Comparison of ENCODE assay signal across 31 cellular contexts in genomic region chr1:88883156-88883555, GRCh38. TPM values are rescaled to one million over a fixed set of nuclear protein-coding genes. Genes with fewer than 3 reads are reported as not detected.
DNase-seq lines count a peak whose midpoint lies in the region; ATAC-seq, FAIRE-seq and TF ChIP-seq lines count a peak whose summit lies in the region.
"Had no signal": no experiment of that assay in that cellular context is flagged by ENCODE, and none has a peak within 500 bp of the region (broad histone marks: within the 10 kb centered on the region; RNA-seq: fewer than 3 reads in every experiment).

No MANE protein-coding gene starts in this region.

- H3K27ac ChIP-seq in HepG2 (ENCODE audit: extremely low read length, insufficient read depth, low read length) = no peak overlapping the region
- no peak overlapping the region for H3K27ac ChIP-seq in right lobe of liver
- no peak overlapping the region for H3K27ac ChIP-seq in SK-N-SH (ENCODE audit: low read depth in 2 of 2, low read length in 1 of 2)
- H3K27ac ChIP-seq: epithelial cell of prostate, left ventricle myocardium inferior, pancreas, RWPE1, thyroid gland, WERI-Rb-1 had no signal

- peaks cover 10% of the 10 kb centered on the region; the same call in 1 of the 2 replicates for H3K4me1 ChIP-seq in HepG2 (ENCODE audit: insufficient read depth, low read length)
- no peaks in the 10 kb centered on the region for H3K4me1 ChIP-seq in right lobe of liver
- no peaks in the 10 kb centered on the region for H3K4me1 ChIP-seq in SK-N-SH (ENCODE audit: control insufficient read depth in 1 of 2, insufficient read depth in 2 of 2, low read depth in 1 of 2, low read length in 1 of 2)
- H3K4me1 ChIP-seq: Caco-2 had no signal

- no peak overlapping the region for H3K4me2 ChIP-seq in HepG2 (ENCODE audit: low read depth, low read length)
- H3K4me2 ChIP-seq in SK-N-SH = no peak overlapping the region

- H4K20me1 ChIP-seq in HepG2 (ENCODE audit: insufficient read depth, low read length) = 0 out of 2 replicates have a peak, but pooled peaks cover under 1% of the 10 kb centered on the region
- H4K20me1 ChIP-seq in SK-N-SH (ENCODE audit: insufficient read depth) = peaks cover 7% of the 10 kb centered on the region; the same call in 1 of the 2 replicates

- H3K4me3 ChIP-seq in HepG2 (replicated peaks in 1 of 3; ENCODE audit: insufficient read depth in 1 of 3, low read depth in 2 of 3, low read length in 3 of 3) (no peak overlapping the region), right lobe of liver (no peak overlapping the region), SK-N-SH (ENCODE audit: low read depth in 2 of 2, low read length in 1 of 2) (no peak overlapping the region)
- H3K4me3 ChIP-seq: left ventricle myocardium inferior, pancreas, stomach, thyroid gland had no signal

- peaks cover 16% of the 10 kb centered on the region for H3F3A ChIP-seq in SK-N-SH (replicated peaks; ENCODE audit: insufficient read depth)

- H3K27me3 ChIP-seq in HepG2 (ENCODE audit: control insufficient read depth in 1 of 2, insufficient read depth in 2 of 2, low read length in 2 of 2) = no peaks in the 10 kb centered on the region
- H3K27me3 ChIP-seq in right lobe of liver = no peaks in the 10 kb centered on the region
- no peaks in the 10 kb centered on the region for H3K27me3 ChIP-seq in SK-N-SH (ENCODE audit: insufficient read depth)
- H3K27me3 ChIP-seq: pancreas, stomach, thyroid gland had no signal

- H3K9ac ChIP-seq in HepG2 (ENCODE audit: insufficient read depth, low read depth, low read length) = 0 out of 2 replicates have a peak overlapping the region, but pooled peaks have one; percentile 2
- H3K9ac ChIP-seq in SK-N-SH = no peak overlapping the region

- peak overlapping the region; percentile 60 to 71 for H3K27ac Mint-ChIP-seq in effector memory CD8-positive, alpha-beta T cell
- H3K27ac Mint-ChIP-seq: activated CD4-positive, alpha-beta T cell treated with anti-CD3 and anti-CD28 coated beads, Interleukin-2, amount 10 ng/mL, durations not matched to agents 7 days and 5 days had no signal

- no peaks in the 10 kb centered on the region for H3K27me3 Mint-ChIP-seq in effector memory CD8-positive, alpha-beta T cell
- H3K27me3 Mint-ChIP-seq: activated CD4-positive, alpha-beta T cell treated with anti-CD3 and anti-CD28 coated beads, Interleukin-2, amount 10 ng/mL, durations not matched to agents 7 days and 5 days had no signal

- FAIRE-seq in HepG2 (lab: Jason Lieb, UNC) = no peak
- no peak for FAIRE-seq in GM12891 (lab: Jason Lieb, UNC)
- FAIRE-seq: islet of Langerhans, pancreas, small intestine had no signal

- CTCF ChIA-PET in HepG2 (lab: Yijun Ruan, JAX; ENCODE audit: low intra/inter-chr PET ratio, low total read pairs) = no interaction called here
- CTCF ChIA-PET in SK-N-SH (lab: Yijun Ruan, JAX) = interaction anchor here (1.3 kb wide), 1 partner anchor 227 kb away, joined by 4 read pairs; no protein-coding TSS in a partner anchor

- TF ChIP-seq POLR2A in HepG2 (IDR thresholded peaks at IDR 0.05; ENCODE audit: insufficient read depth in 1 of 2, low read depth in 2 of 2, low read length in 2 of 2) = no peak
- no peak for TF ChIP-seq POLR2A in right lobe of liver (IDR thresholded peaks at IDR 0.05)
- no peak for TF ChIP-seq POLR2A in GM12891 (IDR thresholded peaks at IDR 0.05; ENCODE audit: low read depth, low read length)

- H3K9me3 Mint-ChIP-seq in effector memory CD8-positive, alpha-beta T cell = no peaks in the 10 kb centered on the region
- H3K9me3 Mint-ChIP-seq: activated CD4-positive, alpha-beta T cell treated with anti-CD3 and anti-CD28 coated beads, Interleukin-2, amount 10 ng/mL, durations not matched to agents 7 days and 5 days had no signal

- H3K36me3 ChIP-seq in HepG2 (replicated peaks in 1 of 2; ENCODE audit: control insufficient read depth in 1 of 2, insufficient read depth in 2 of 2, low read length in 2 of 2) (peaks cover 4 to 63% of the 10 kb centered on the region in 2 experiments), right lobe of liver (peaks cover 0 to 35% (median 17%) of the 10 kb centered on the region in 4 donors), SK-N-SH (replicated peaks in 1 of 2; ENCODE audit: control insufficient read depth in 1 of 2, insufficient read depth in 2 of 2, low read length in 1 of 2) (peaks cover 48 to 59% of the 10 kb centered on the region in 2 experiments)

- no peak overlapping the region for H3K4me3 Mint-ChIP-seq in effector memory CD8-positive, alpha-beta T cell
- H3K4me3 Mint-ChIP-seq: activated CD4-positive, alpha-beta T cell treated with anti-CD3 and anti-CD28 coated beads, Interleukin-2, amount 10 ng/mL, durations not matched to agents 7 days and 5 days had no signal

- no peak overlapping the region for H2AFZ ChIP-seq in HepG2 (ENCODE audit: low read length)
- H2AFZ ChIP-seq in SK-N-SH (ENCODE audit: low read depth) = no peak overlapping the region

- H3K36me3 Mint-ChIP-seq in effector memory CD8-positive, alpha-beta T cell (ENCODE audit: insufficient read depth) = peaks cover 90% of the 10 kb centered on the region

- TF ChIP-seq EP300 in HepG2 (IDR thresholded peaks at IDR 0.05; ENCODE audit: low read depth in 2 of 2, low read length in 2 of 2) = no peak
- TF ChIP-seq EP300 in HepG2 (CRISPR knock-in tag; IDR thresholded peaks at IDR 0.05; ENCODE audit: borderline replicate concordance) = no peak
- no peak for TF ChIP-seq EP300 in SK-N-SH (IDR thresholded peaks at IDR 0.05; ENCODE audit: borderline replicate concordance in 1 of 2, low read depth in 1 of 2, low read length in 1 of 2)

- in situ Hi-C loops in HepG2 (cut with HindIII; ENCODE audit: extremely low pct_ligation_motif_present, low pct_unique_long_range_greater_than_20kb) = no loop called here

- TF ChIP-seq CTCF in HepG2 (CRISPR knock-in tag; IDR thresholded peaks at IDR 0.05) (no peak), right lobe of liver (IDR thresholded peaks at IDR 0.05) (no peak), SK-N-SH (IDR thresholded peaks at IDR 0.05) (no peak)

- H3K9me2 ChIP-seq in SK-N-SH = no peaks in the 10 kb centered on the region

- BruUV-seq in HepG2 (replicated peaks; lab: Mats Ljungman, UMichigan) = no TSS peak

- DNase-seq in HepG2 (ENCODE audit: low spot score) (no peak), right lobe of liver (no peak), RKO (ENCODE audit: low spot score) (peak; percentile 46), GM12891 (ENCODE audit: insufficient read length, low spot score) (no peak), SK-N-SH (no peak), HPDE6-E6E7 (ENCODE audit: extremely low spot score) (no peak)
- DNase-seq in effector memory CD8-positive, alpha-beta T cell = no peak
- DNase-seq: ACHN; activated CD4-positive, alpha-beta T cell treated with anti-CD3 and anti-CD28 coated beads, Interleukin-2, amount 10 ng/mL, durations not matched to agents 7 days and 5 days; Caco-2; effector CD4-positive, alpha-beta T cell; glutamatergic neuron; HCEC 1CT; Karpas-422; left ventricle myocardium inferior; MV-4-11; NCI-H1436 treated with DMSO at 0.1 percent for 48 hours; NCI-H446 treated with DMSO at 0.1 percent for 48 hours; NCI-H82; pancreas; retina; small intestine; stimulated activated CD4-positive, alpha-beta T cell treated with anti-CD3 and anti-CD28 coated beads, Interleukin-1b, Interleukin-23, amount 100 ng/mL, for 48 hours; stimulated activated CD8-positive, alpha-beta memory T cell treated with anti-CD3 and anti-CD28 coated beads, Interleukin-4, amount 100 ng/mL, for 48 hours; stomach; T-helper 2 cell; thyroid gland; WERI-Rb-1 had no signal

- ATAC-seq in HepG2 (no peak), right lobe of liver (no peak)
- ATAC-seq in effector memory CD8-positive, alpha-beta T cell (replicated peaks) = no peak
- ATAC-seq: pancreas had no signal

- H3K9me3 ChIP-seq in HepG2 (ENCODE audit: low read length) (no peaks in the 10 kb centered on the region), right lobe of liver (no peaks in the 10 kb centered on the region), SK-N-SH (no peaks in the 10 kb centered on the region)
- H3K9me3 ChIP-seq: Caco-2, left ventricle myocardium inferior, pancreas, stomach, thyroid gland had no signal

- H3K4me1 Mint-ChIP-seq in effector memory CD8-positive, alpha-beta T cell (ENCODE audit: low read depth in 2 of 2) = peaks cover 16 to 40% of the 10 kb centered on the region in 2 donors

- H3K79me2 ChIP-seq in HepG2 (ENCODE audit: insufficient read depth, low read length) (peaks cover 12% of the 10 kb centered on the region), SK-N-SH (ENCODE audit: insufficient read depth) (peaks cover 60% of the 10 kb centered on the region)

- no peak for TF ChIP-seq RAD21 in HepG2 (CRISPR knock-in tag; IDR thresholded peaks at IDR 0.05)
- no peak for TF ChIP-seq RAD21 in SK-N-SH (IDR thresholded peaks at IDR 0.05; ENCODE audit: low read length)

- 93% methylated on average over 3 of the region's 3 CpGs for WGBS in HepG2 (ENCODE audit: low lambda C conversion rate)
- WGBS in right lobe of liver (ENCODE audit: insufficient coverage, low coverage, low lambda C conversion rate, missing lambda C conversion rate) = 73% methylated on average over 3 of the region's 3 CpGs
- WGBS in SK-N-SH (ENCODE audit: low lambda C conversion rate) = 93% methylated on average over 3 of the region's 3 CpGs

- intact Hi-C loops in HepG2 (cut with micrococcal nuclease; ENCODE audit: unreplicated experiment) = no loop called here
- intact Hi-C loops in right lobe of liver (cut with DNase I) = no loop called here

- POLR2A ChIA-PET in HepG2 (lab: Yijun Ruan, JAX) (no interaction called here), SK-N-SH (lab: Yijun Ruan, JAX) (no interaction called here)

RNA-seq across cellular contexts. Expression of gene GTF2B, which starts 8.2 kb away (rescaled TPM):
- total RNA-seq in HepG2 (2016; rRNA removed; fragmentation: Illumina TruSeq; extraction: Trizol) (43.4 and 68.0 TPM in 2 replicates), right lobe of liver (10 to 100 TPM in 5 of 6 experiments, 1 to 10 TPM in 1; 8.8 to 21.6 (median 15.9) TPM)
- total RNA-seq in HepG2 (2016; cell fraction: cytosol; rRNA removed; fragmentation: Illumina TruSeq; extraction: Trizol; ENCODE audit: low read depth) = 10.0 and 11.6 TPM in 2 replicates
- 43.5 and 71.8 TPM in 2 replicates for total RNA-seq in HepG2 (2016; cell fraction: insoluble cytoplasmic fraction; rRNA removed; fragmentation: Illumina TruSeq; extraction: Trizol)
- 12.6 and 14.3 TPM in 2 replicates for total RNA-seq in HepG2 (2016; cell fraction: membrane; rRNA removed; fragmentation: Illumina TruSeq; extraction: Trizol)
- total RNA-seq in HepG2 (2016; cell fraction: nucleus; rRNA removed; fragmentation: Illumina TruSeq; extraction: Trizol) = 18.8 and 21.9 TPM in 2 replicates
- polyA plus RNA-seq in HepG2 (2011; rRNA removed) (26.1 and 31.5 TPM in 2 replicates), SK-N-SH (2012; rRNA removed) (26.0 and 35.6 TPM in 2 replicates)
- polyA plus RNA-seq in HepG2 (2011; cell fraction: cytosol; rRNA removed) = 14.8 and 26.0 TPM in 2 replicates
- 6.7 and 9.4 TPM in 2 replicates for polyA plus RNA-seq in HepG2 (2011; cell fraction: nucleus; rRNA removed)
- 26.4 and 28.5 TPM in 2 replicates for polyA plus RNA-seq in HepG2 (2012)
- 4.0 and 4.3 TPM in 2 replicates for polyA plus RNA-seq in HepG2 (2016; cell fraction: cytosol; fragmentation: Illumina TruSeq; extraction: Trizol; ENCODE audit: low read depth)
- 58.8 and 59.1 TPM in 2 replicates for polyA plus RNA-seq in HepG2 (2016; cell fraction: insoluble cytoplasmic fraction; fragmentation: Illumina TruSeq; extraction: Trizol; ENCODE audit: low read depth)
- 5.8 and 6.0 TPM in 2 replicates for polyA plus RNA-seq in HepG2 (2016; cell fraction: membrane; fragmentation: Illumina TruSeq; extraction: Trizol; ENCODE audit: low read depth)
- polyA plus RNA-seq in HepG2 (2016; cell fraction: nucleus; fragmentation: Illumina TruSeq; extraction: Trizol; ENCODE audit: insufficient read depth, low read depth) = 21.6 and 23.3 TPM in 2 replicates
- 13.1 and 19.1 TPM in 2 replicates for polyA minus RNA-seq in HepG2 (2011; rRNA and poly(A)+ RNA removed; ENCODE audit: low replicate concordance)
- 15.4 and 26.0 TPM in 2 replicates for polyA minus RNA-seq in HepG2 (2011; cell fraction: cytosol; rRNA and poly(A)+ RNA removed)
- polyA minus RNA-seq in HepG2 (2011; cell fraction: nucleus; rRNA and poly(A)+ RNA removed) = 19.9 and 20.6 TPM in 2 replicates
- polyA plus RNA-seq in GM12891 (2012; ENCODE audit: low read depth, missing spikeins) = 33.0 TPM
- polyA plus RNA-seq in SK-N-SH (2012; cell fraction: cytosol; rRNA removed) = 38.3 and 44.8 TPM in 2 replicates
- polyA plus RNA-seq in SK-N-SH (2012; cell fraction: nucleus; rRNA removed) = 10.1 and 25.7 TPM in 2 replicates
